ENCODE assay signal across 9 cellular contexts in the genomic region with DNA sequence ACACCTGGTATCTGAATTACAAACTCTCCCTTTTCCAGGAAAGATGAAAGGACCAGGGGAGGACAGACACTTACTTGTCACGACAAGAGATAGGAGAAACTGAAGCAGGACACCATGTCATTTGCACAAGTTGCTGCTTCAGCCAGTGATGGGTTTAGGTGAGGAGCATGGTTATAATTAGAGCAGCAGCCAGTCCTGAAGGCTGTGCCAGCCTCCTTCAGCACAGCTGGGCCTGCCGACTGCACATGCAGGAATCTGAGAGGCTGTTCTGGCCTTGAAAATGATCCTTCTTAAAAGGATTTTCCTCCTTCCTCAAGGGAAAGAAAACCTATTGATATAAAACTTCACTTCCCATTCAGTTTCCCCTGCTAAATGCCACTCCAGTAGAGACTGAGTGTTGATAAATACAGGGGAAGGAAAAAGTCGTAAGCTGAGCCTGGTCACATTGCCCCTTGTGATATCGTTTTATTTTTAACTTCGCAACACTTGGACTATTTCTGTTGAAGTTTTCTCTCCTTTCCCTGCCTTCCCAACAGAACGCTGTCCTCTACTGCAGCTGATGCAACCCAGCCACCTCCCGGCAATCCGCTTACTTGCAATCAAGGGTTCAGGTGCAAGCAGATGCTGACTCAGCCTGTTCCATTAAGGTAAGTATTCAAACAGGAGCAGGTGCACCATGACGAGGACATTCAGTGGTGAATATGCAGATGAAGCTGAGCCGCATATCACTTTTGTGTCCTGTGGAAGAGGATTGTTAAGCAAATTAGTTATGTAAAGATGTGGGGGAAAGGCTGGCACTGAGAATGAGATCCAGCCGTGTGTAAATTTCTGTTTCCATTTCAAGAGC. TPM values are rescaled to one million over a fixed set of nuclear protein-coding genes. Genes with fewer than 3 reads are reported as not detected.
DNase-seq lines count a peak whose midpoint lies in the region; ATAC-seq and TF ChIP-seq lines count a peak whose summit lies in the region.
"Had no signal": no experiment of that assay in that cellular context is flagged by ENCODE, and none has a peak within 500 bp of the region (broad histone marks: within the 10 kb centered on the region; RNA-seq: fewer than 3 reads in every experiment).

A gene with protein sequence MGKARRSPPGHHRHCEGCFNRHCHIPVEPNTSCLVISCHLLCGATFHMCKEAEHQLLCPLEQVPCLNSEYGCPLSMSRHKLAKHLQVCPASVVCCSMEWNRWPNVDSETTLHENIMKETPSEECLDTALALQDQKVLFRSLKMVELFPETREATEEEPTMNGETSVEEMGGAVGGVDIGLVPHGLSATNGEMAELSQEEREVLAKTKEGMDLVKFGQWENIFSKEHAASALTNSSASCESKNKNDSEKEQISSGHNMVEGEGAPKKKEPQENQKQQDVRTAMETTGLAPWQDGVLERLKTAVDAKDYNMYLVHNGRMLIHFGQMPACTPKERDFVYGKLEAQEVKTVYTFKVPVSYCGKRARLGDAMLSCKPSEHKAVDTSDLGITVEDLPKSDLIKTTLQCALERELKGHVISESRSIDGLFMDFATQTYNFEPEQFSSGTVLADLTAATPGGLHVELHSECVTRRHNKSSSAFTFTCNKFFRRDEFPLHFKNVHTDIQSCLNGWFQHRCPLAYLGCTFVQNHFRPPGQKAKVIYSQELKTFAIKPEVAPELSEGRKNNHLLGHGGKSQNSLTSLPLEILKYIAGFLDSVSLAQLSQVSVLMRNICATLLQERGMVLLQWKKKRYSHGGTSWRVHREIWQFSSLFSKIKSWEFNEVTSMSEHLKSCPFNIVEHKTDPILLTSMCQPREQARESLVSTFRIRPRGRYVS (plus strand): TSS at position 524 of the 847 bp plus-strand sequence. CDS start 27,197 bp downstream, outside the sequence.

- no peak within 1 kb of the TSS for H3K27ac Mint-ChIP-seq in natural killer cell treated with Interleukin-12 subunit alpha and Interleukin-12 subunit beta and Interleukin-15 and Interleukin-18, amount 100 ng/mL, for 72 hours
- H3K27ac Mint-ChIP-seq: activated T-helper 17 cell treated with anti-CD3 and anti-CD28 coated beads, Interleukin-2, amount 50 U/mL, for 72 hours had no signal

- peaks cover 6 to 8% of the 10 kb centered on the region in 2 donors for H3K27me3 Mint-ChIP-seq in natural killer cell treated with Interleukin-12 subunit alpha and Interleukin-12 subunit beta and Interleukin-15 and Interleukin-18, amount 100 ng/mL, for 72 hours
- H3K27me3 Mint-ChIP-seq: activated T-helper 17 cell treated with anti-CD3 and anti-CD28 coated beads, Interleukin-2, amount 50 U/mL, for 72 hours had no signal

- DNase-seq in NCI-H2081 (lab: John Stamatoyannopoulos, UW) = peak; percentile 67 to 87
- DNase-seq in fibroblast of peridontal ligament (ENCODE audit: extremely low read depth) = peak; percentile 2
- peak; percentile 31 for DNase-seq in renal cortical epithelial cell (ENCODE audit: low read depth)
- DNase-seq in activated CD8-positive, alpha-beta memory T cell treated with anti-CD3 and anti-CD28 coated beads, Interleukin-2, amount 50 U/mL, for 4 hours = no peak
- DNase-seq in omental fat pad (ENCODE audit: low spot score) = no peak
- DNase-seq in activated CD4-positive, alpha-beta T cell treated with anti-CD3 and anti-CD28 coated beads, Interleukin-2, amount 50 U/mL, for 4 hours = no peak
- DNase-seq in natural killer cell treated with Interleukin-12 subunit alpha and Interleukin-12 subunit beta and Interleukin-15 and Interleukin-18, amount 100 ng/mL, for 72 hours (ENCODE audit: low spot score) = no peak

- H3K4me3 Mint-ChIP-seq in natural killer cell treated with Interleukin-12 subunit alpha and Interleukin-12 subunit beta and Interleukin-15 and Interleukin-18, amount 100 ng/mL, for 72 hours = no peak within 1 kb of the TSS
- H3K4me3 Mint-ChIP-seq: activated T-helper 17 cell treated with anti-CD3 and anti-CD28 coated beads, Interleukin-2, amount 50 U/mL, for 72 hours had no signal

- H3K9me3 Mint-ChIP-seq in natural killer cell treated with Interleukin-12 subunit alpha and Interleukin-12 subunit beta and Interleukin-15 and Interleukin-18, amount 100 ng/mL, for 72 hours = no peaks in the 10 kb centered on the region
- H3K9me3 Mint-ChIP-seq: activated T-helper 17 cell treated with anti-CD3 and anti-CD28 coated beads, Interleukin-2, amount 50 U/mL, for 72 hours had no signal

- no peaks in the 10 kb centered on the region for H3K36me3 Mint-ChIP-seq in natural killer cell treated with Interleukin-12 subunit alpha and Interleukin-12 subunit beta and Interleukin-15 and Interleukin-18, amount 100 ng/mL, for 72 hours

- ATAC-seq in GM21619 (IDR thresholded peaks at IDR 0.05; ENCODE audit: unreplicated experiment) (peak; percentile 79), omental fat pad (ENCODE audit: low FRiP score) (no peak)
- ATAC-seq in natural killer cell treated with Interleukin-12 subunit alpha and Interleukin-12 subunit beta and Interleukin-15 and Interleukin-18, amount 100 ng/mL, for 72 hours = no peak
- ATAC-seq: activated T-helper 17 cell treated with anti-CD3 and anti-CD28 coated beads, Interleukin-2, amount 50 U/mL, for 72 hours had no signal

- TF ChIP-seq CTCF in omental fat pad (IDR thresholded peaks at IDR 0.05) = no peak

- no peaks in the 10 kb centered on the region for H3K4me1 Mint-ChIP-seq in natural killer cell treated with Interleukin-12 subunit alpha and Interleukin-12 subunit beta and Interleukin-15 and Interleukin-18, amount 100 ng/mL, for 72 hours (ENCODE audit: low read depth in 2 of 2)
- H3K4me1 Mint-ChIP-seq: activated T-helper 17 cell treated with anti-CD3 and anti-CD28 coated beads, Interleukin-2, amount 50 U/mL, for 72 hours had no signal

RNA-seq across cellular contexts. Expression of the gene that starts here (rescaled TPM):
- total RNA-seq in renal cortical epithelial cell (not detected in 2 replicates), omental fat pad (under 1 TPM in 2 of 4 donors, not detected in 2; 0.06 to 0.32 TPM)
- total RNA-seq in natural killer cell treated with Interleukin-12 subunit alpha and Interleukin-12 subunit beta and Interleukin-15 and Interleukin-18, amount 100 ng/mL, for 72 hours = not detected
- total RNA-seq: activated T-helper 17 cell treated with anti-CD3 and anti-CD28 coated beads, Interleukin-2, amount 50 U/mL, for 72 hours had no signal

Comparison
In these comparisons a context has a peak if more than half of its experiments do, and no peak if none do; other contexts are left out.
1. Peak in DNase-seq in renal cortical epithelial cell; RNA of the gene not detected or under 1 TPM.
2. DNase-seq: peak in NCI-H2081 (2 of 2) and fibroblast of peridontal ligament (single experiment); none in activated CD8-positive, alpha-beta memory T cell treated with anti-CD3 and anti-CD28 coated beads, Interleukin-2, amount 50 U/mL, for 4 hours (single experiment), omental fat pad (single experiment), activated CD4-positive, alpha-beta T cell treated with anti-CD3 and anti-CD28 coated beads, Interleukin-2, amount 50 U/mL, for 4 hours (0 of 2) and natural killer cell treated with Interleukin-12 subunit alpha and Interleukin-12 subunit beta and Interleukin-15 and Interleukin-18, amount 100 ng/mL, for 72 hours (single experiment).